20 cellular contexts compared by ENCODE assay signal in the genomic region with DNA sequence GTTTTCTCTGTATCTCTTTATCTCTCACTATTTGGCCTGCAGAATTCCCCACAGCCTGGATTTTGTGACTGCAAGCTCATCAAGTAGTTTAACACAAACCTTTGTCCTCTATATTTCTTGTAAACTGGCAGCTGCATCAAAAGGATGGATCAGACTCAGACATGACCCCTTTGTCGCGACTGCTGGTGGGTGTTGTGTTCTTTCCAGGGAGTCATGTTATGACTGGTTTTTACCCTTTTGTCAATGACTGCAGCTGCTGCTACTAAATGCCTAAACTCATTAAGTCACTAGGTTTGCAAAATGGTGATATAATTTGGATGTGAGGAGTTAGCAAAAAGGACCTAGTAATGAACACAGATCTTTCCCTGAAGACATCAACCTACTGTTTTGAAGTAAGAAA. TPM values are rescaled to one million over a fixed set of nuclear protein-coding genes. Genes with fewer than 3 reads are reported as not detected.
DNase-seq lines count a peak whose midpoint lies in the region; ATAC-seq, FAIRE-seq and TF ChIP-seq lines count a peak whose summit lies in the region.
"Had no signal": no experiment of that assay in that cellular context is flagged by ENCODE, and none has a peak within 500 bp of the region (broad histone marks: within the 10 kb centered on the region; RNA-seq: fewer than 3 reads in every experiment).

No MANE protein-coding gene starts in this region.

- BruUV-seq in Caco-2 (replicated peaks; lab: Mats Ljungman, UMichigan) = no TSS peak

- DNase-seq in activated CD4-positive, alpha-beta T cell treated with anti-CD3 and anti-CD28 coated beads, Interleukin-2, amount 50 U/mL, for 48 hours = peak; percentile 29 to 34
- no peak for DNase-seq in activated CD4-positive, alpha-beta T cell treated with anti-CD3 and anti-CD28 coated beads, Interleukin-2, amount 50 U/mL, for 1 hour
- DNase-seq in Caco-2 (no peak), nephron progenitor cell (no peak), RCC 7860 (ENCODE audit: low spot score) (no peak), NCI-H187 (lab: John Stamatoyannopoulos, UW) (no peak)
- no peak for DNase-seq in activated T-helper 1 cell treated with anti-CD3 and anti-CD28 coated beads, Interleukin-12 subunit alpha, Interleukin-12 subunit beta, Interleukin-2, Interleukin-4 antibody, amounts not matched to agents 30 ng/mL and 10 ng/mL and 1 ng/mL, durations not matched to agents 14 hours and 24 hours and 36 hours (ENCODE audit: low spot score)
- DNase-seq: DMS53, esophagus squamous epithelium, glutamatergic neuron, MM.1S, NCI-H1694 treated with DMSO at 0.1 percent for 48 hours, NCI-H446 treated with DMSO at 0.1 percent for 48 hours, posterior cingulate gyrus, stomach, upper lobe of right lung had no signal

- H3K27me3 ChIP-seq in Caco-2 (replicated peaks; ENCODE audit: control insufficient read depth, insufficient read depth, low read length) = no peaks in the 10 kb centered on the region
- H3K27me3 ChIP-seq: esophagus squamous epithelium, stomach, upper lobe of right lung had no signal

- intact Hi-C loops in Caco-2 (cut with micrococcal nuclease; ENCODE audit: unreplicated experiment) = no loop called here
- intact Hi-C loops in activated T-helper 1 cell treated with anti-CD3 and anti-CD28 coated beads, Interleukin-12 subunit alpha, Interleukin-12 subunit beta, Interleukin-2, Interleukin-4 antibody, amounts not matched to agents 30 ng/mL and 10 ng/mL and 1 ng/mL, durations not matched to agents 14 hours and 24 hours and 36 hours (cut with micrococcal nuclease) = loop anchor here (5.0 kb wide), 1 partner anchor 38 kb away; no protein-coding TSS in a partner anchor

- no peak for ATAC-seq in GM19035 (IDR thresholded peaks at IDR 0.05; ENCODE audit: unreplicated experiment)
- ATAC-seq: Right ventricle myocardium inferior, upper lobe of right lung had no signal

- TF ChIP-seq CTCF in Caco-2 (IDR thresholded peaks at IDR 0.05; ENCODE audit: insufficient read depth in 1 of 2, low read depth in 1 of 2, low read length in 1 of 2, severe bottlenecking in 1 of 2, unreplicated experiment in 1 of 2) (no peak), nephron progenitor cell (IDR thresholded peaks at IDR 0.05) (no peak)

- no peaks in the 10 kb centered on the region for H3K9me3 ChIP-seq in Caco-2
- H3K9me3 ChIP-seq: esophagus squamous epithelium, stomach, upper lobe of right lung had no signal

- POLR2A ChIA-PET in Caco-2 (lab: Charles Lee) = no interaction called here

- no peak for FAIRE-seq in RCC 7860 (lab: Jason Lieb, UNC)
- FAIRE-seq: H1 had no signal

- H3K4me3 Mint-ChIP-seq in Caco-2 (ENCODE audit: unreplicated experiment) (no peak overlapping the region), nephron progenitor cell (no peak overlapping the region)
- H3K4me3 Mint-ChIP-seq in activated T-helper 1 cell treated with anti-CD3 and anti-CD28 coated beads, Interleukin-12 subunit alpha, Interleukin-12 subunit beta, Interleukin-2, Interleukin-4 antibody, amounts not matched to agents 30 ng/mL and 10 ng/mL and 1 ng/mL, durations not matched to agents 14 hours and 24 hours and 36 hours = no peak overlapping the region

- no peaks in the 10 kb centered on the region for H3K4me1 ChIP-seq in Caco-2
- H3K4me1 ChIP-seq: esophagus squamous epithelium, stomach, upper lobe of right lung had no signal

- H3K36me3 Mint-ChIP-seq in Caco-2 (ENCODE audit: insufficient read depth, unreplicated experiment) = peaks cover 80% of the 10 kb centered on the region
- peaks cover 63% of the 10 kb centered on the region for H3K36me3 Mint-ChIP-seq in activated T-helper 1 cell treated with anti-CD3 and anti-CD28 coated beads, Interleukin-12 subunit alpha, Interleukin-12 subunit beta, Interleukin-2, Interleukin-4 antibody, amounts not matched to agents 30 ng/mL and 10 ng/mL and 1 ng/mL, durations not matched to agents 14 hours and 24 hours and 36 hours (ENCODE audit: low read depth)
- peaks cover 78% of the 10 kb centered on the region for H3K36me3 Mint-ChIP-seq in nephron progenitor cell (ENCODE audit: low read depth)

- H3K4me1 Mint-ChIP-seq in Caco-2 (ENCODE audit: low read depth, unreplicated experiment) = no peaks in the 10 kb centered on the region
- H3K4me1 Mint-ChIP-seq in activated T-helper 1 cell treated with anti-CD3 and anti-CD28 coated beads, Interleukin-12 subunit alpha, Interleukin-12 subunit beta, Interleukin-2, Interleukin-4 antibody, amounts not matched to agents 30 ng/mL and 10 ng/mL and 1 ng/mL, durations not matched to agents 14 hours and 24 hours and 36 hours (ENCODE audit: low read depth) = peaks cover 14% of the 10 kb centered on the region
- H3K4me1 Mint-ChIP-seq in nephron progenitor cell = no peaks in the 10 kb centered on the region

- H3K27ac Mint-ChIP-seq in Caco-2 (ENCODE audit: unreplicated experiment) = peak overlapping the region; percentile 20
- peak overlapping the region; percentile 69 for H3K27ac Mint-ChIP-seq in activated T-helper 1 cell treated with anti-CD3 and anti-CD28 coated beads, Interleukin-12 subunit alpha, Interleukin-12 subunit beta, Interleukin-2, Interleukin-4 antibody, amounts not matched to agents 30 ng/mL and 10 ng/mL and 1 ng/mL, durations not matched to agents 14 hours and 24 hours and 36 hours
- peak overlapping the region; percentile 7 for H3K27ac Mint-ChIP-seq in nephron progenitor cell

- CTCF ChIA-PET in Caco-2 (lab: Charles Lee) = no interaction called here

- H3K27me3 Mint-ChIP-seq in Caco-2 (ENCODE audit: insufficient read depth, unreplicated experiment) (no peaks in the 10 kb centered on the region), nephron progenitor cell (ENCODE audit: low read depth, poor library complexity) (no peaks in the 10 kb centered on the region)
- no peaks in the 10 kb centered on the region for H3K27me3 Mint-ChIP-seq in activated T-helper 1 cell treated with anti-CD3 and anti-CD28 coated beads, Interleukin-12 subunit alpha, Interleukin-12 subunit beta, Interleukin-2, Interleukin-4 antibody, amounts not matched to agents 30 ng/mL and 10 ng/mL and 1 ng/mL, durations not matched to agents 14 hours and 24 hours and 36 hours (ENCODE audit: insufficient read depth)

- no peaks in the 10 kb centered on the region for H3K9me3 Mint-ChIP-seq in Caco-2 (ENCODE audit: unreplicated experiment)
- H3K9me3 Mint-ChIP-seq in activated T-helper 1 cell treated with anti-CD3 and anti-CD28 coated beads, Interleukin-12 subunit alpha, Interleukin-12 subunit beta, Interleukin-2, Interleukin-4 antibody, amounts not matched to agents 30 ng/mL and 10 ng/mL and 1 ng/mL, durations not matched to agents 14 hours and 24 hours and 36 hours = no peaks in the 10 kb centered on the region
- H3K9me3 Mint-ChIP-seq in nephron progenitor cell = no peaks in the 10 kb centered on the region

- H3K36me3 ChIP-seq in Caco-2 (ENCODE audit: control insufficient read depth, insufficient read depth, low read length) = peaks cover 3% of the 10 kb centered on the region

- no peak overlapping the region for H3K4me3 ChIP-seq in Caco-2 (ENCODE audit: low read depth, low read length)
- H3K4me3 ChIP-seq: esophagus squamous epithelium, skin epidermis, stomach, upper lobe of right lung had no signal

RNA-seq across cellular contexts. Expression of a gene that starts 10.2 kb away (rescaled TPM):
- 131 and 137 TPM in 2 replicates for total RNA-seq in Caco-2 (2022)
- total RNA-seq in activated T-helper 1 cell treated with anti-CD3 and anti-CD28 coated beads, Interleukin-12 subunit alpha, Interleukin-12 subunit beta, Interleukin-2, Interleukin-4 antibody, amounts not matched to agents 30 ng/mL and 10 ng/mL and 1 ng/mL, durations not matched to agents 14 hours and 24 hours and 36 hours = 112 and 137 TPM in 2 replicates

RNA-seq across cellular contexts. Expression of a gene that starts 22.2 kb away (rescaled TPM):
- 96.5 and 103 TPM in 2 replicates for total RNA-seq in Caco-2 (2022)
- total RNA-seq in activated T-helper 1 cell treated with anti-CD3 and anti-CD28 coated beads, Interleukin-12 subunit alpha, Interleukin-12 subunit beta, Interleukin-2, Interleukin-4 antibody, amounts not matched to agents 30 ng/mL and 10 ng/mL and 1 ng/mL, durations not matched to agents 14 hours and 24 hours and 36 hours = 120 and 127 TPM in 2 replicates

Comparison
In these comparisons a context has a peak if more than half of its experiments do, and no peak if none do; other contexts are left out.
1. DNase-seq: peak in activated CD4-positive, alpha-beta T cell treated with anti-CD3 and anti-CD28 coated beads, Interleukin-2, amount 50 U/mL, for 48 hours (2 of 2); none in activated CD4-positive, alpha-beta T cell treated with anti-CD3 and anti-CD28 coated beads, Interleukin-2, amount 50 U/mL, for 1 hour (single experiment), Caco-2 (0 of 2), activated T-helper 1 cell treated with anti-CD3 and anti-CD28 coated beads, Interleukin-12 subunit alpha, Interleukin-12 subunit beta, Interleukin-2, Interleukin-4 antibody, amounts not matched to agents 30 ng/mL and 10 ng/mL and 1 ng/mL, durations not matched to agents 14 hours and 24 hours and 36 hours (single experiment), nephron progenitor cell (single experiment), RCC 7860 (single experiment) and NCI-H187 (0 of 2).
2. H3K27ac Mint-ChIP-seq: peak in every context shown above with its lines; median percentile 69 in activated T-helper 1 cell treated with anti-CD3 and anti-CD28 coated beads, Interleukin-12 subunit alpha, Interleukin-12 subunit beta, Interleukin-2, Interleukin-4 antibody, amounts not matched to agents 30 ng/mL and 10 ng/mL and 1 ng/mL, durations not matched to agents 14 hours and 24 hours and 36 hours; 20 in Caco-2; 7 in nephron progenitor cell.